In the genomic region with DNA sequence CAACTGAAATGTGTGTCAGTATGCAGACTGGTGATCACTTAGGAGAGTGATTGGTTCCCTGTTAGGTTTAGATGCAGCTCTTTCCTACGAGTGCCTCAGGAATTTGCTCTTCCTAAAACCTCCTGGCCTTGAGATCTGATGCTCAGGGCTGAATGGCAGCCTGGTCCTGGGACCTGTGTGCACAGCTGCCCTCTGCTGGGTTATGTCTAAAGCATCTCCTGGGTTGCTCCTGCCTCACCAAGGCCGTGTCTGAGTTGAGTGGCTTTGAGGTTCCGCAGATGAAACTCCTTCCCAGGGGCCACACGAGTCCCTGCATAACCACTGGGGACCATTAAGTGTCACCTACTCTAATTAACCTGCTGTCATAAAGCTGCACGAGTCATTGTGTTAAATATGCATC, we compare ENCODE assay signal across 9 cellular contexts. TPM values are rescaled to one million over a fixed set of nuclear protein-coding genes. Genes with fewer than 3 reads are reported as not detected.
A peak's percentile ranks its signal among the peaks of the same experiment; 100 is the strongest.
DNase-seq lines count a peak whose midpoint lies in the region; ATAC-seq and TF ChIP-seq lines count a peak whose summit lies in the region.
"Had no signal": no experiment of that assay in that cellular context is flagged by ENCODE, and none has a peak within 500 bp of the region (broad histone marks: within the 10 kb centered on the region; RNA-seq: fewer than 3 reads in every experiment).

No MANE protein-coding gene starts in this region.

- no peak overlapping the region for H3K27ac ChIP-seq in PC-9
- H3K27ac ChIP-seq in substantia nigra (ENCODE audit: low read depth, low read length, poor library complexity, severe bottlenecking) = peak overlapping the region; percentile 71

- TF ChIP-seq CTCF in PC-9 (conservative IDR thresholded peaks at IDR 0.05) (peak; percentile 41; the same call in 1 of the 2 replicates), foreskin fibroblast (IDR thresholded peaks at IDR 0.05; ENCODE audit: low read depth, low read length) (peak; percentile 18)

- intact Hi-C loops in PC-9 (cut with micrococcal nuclease; ENCODE audit: unreplicated experiment) = loop anchor here (1.0 kb wide), 2 partner anchors 69 to 84 kb away; no protein-coding TSS in a partner anchor
- intact Hi-C loops in activated CD4-positive, alpha-beta memory T cell treated with anti-CD3 and anti-CD28 coated beads for 36 hours (cut with micrococcal nuclease) = no loop called here

- H3K27me3 Mint-ChIP-seq in activated CD4-positive, alpha-beta memory T cell treated with anti-CD3 and anti-CD28 coated beads for 36 hours = no peaks in the 10 kb centered on the region

- no peaks in the 10 kb centered on the region for H3K9me2 ChIP-seq in PC-9 (ENCODE audit: insufficient read depth)

- no peaks in the 10 kb centered on the region for H3K36me3 ChIP-seq in PC-9 (ENCODE audit: low read depth)

- no peaks in the 10 kb centered on the region for H4K20me1 ChIP-seq in PC-9 (ENCODE audit: insufficient read depth)

- H3K4me2 ChIP-seq in PC-9 = no peak overlapping the region

- no peaks in the 10 kb centered on the region for H3K79me2 ChIP-seq in PC-9 (ENCODE audit: low read depth)

- no peaks in the 10 kb centered on the region for H3K9me3 Mint-ChIP-seq in activated CD4-positive, alpha-beta memory T cell treated with anti-CD3 and anti-CD28 coated beads for 36 hours
- H3K9me3 Mint-ChIP-seq: T-helper 1 cell treated with Interleukin-12 subunit alpha and Interleukin-12 subunit beta and Interleukin-4 antibody, amounts not matched to agents 30 μg/mL and 1 μg/mL, for 36 hours had no signal

- no peak overlapping the region for H3K4me3 Mint-ChIP-seq in activated CD4-positive, alpha-beta memory T cell treated with anti-CD3 and anti-CD28 coated beads for 36 hours
- H3K4me3 Mint-ChIP-seq: T-helper 1 cell treated with Interleukin-12 subunit alpha and Interleukin-12 subunit beta and Interleukin-4 antibody, amounts not matched to agents 30 μg/mL and 1 μg/mL, for 36 hours had no signal

- no peaks in the 10 kb centered on the region for H3F3A ChIP-seq in PC-9 (ENCODE audit: insufficient read depth, low read depth)

- no peak for ATAC-seq in GM21515 (IDR thresholded peaks at IDR 0.05; ENCODE audit: unreplicated experiment)
- no peak for ATAC-seq in HG03139 (IDR thresholded peaks at IDR 0.05; ENCODE audit: unreplicated experiment)

- H3K36me3 Mint-ChIP-seq in activated CD4-positive, alpha-beta memory T cell treated with anti-CD3 and anti-CD28 coated beads for 36 hours = no peaks in the 10 kb centered on the region

- no peaks in the 10 kb centered on the region for H3K9me3 ChIP-seq in PC-9 (ENCODE audit: insufficient read depth, low read depth)

- no peaks in the 10 kb centered on the region for H3K4me1 ChIP-seq in PC-9 (replicated peaks; ENCODE audit: insufficient read depth)

- CTCF ChIA-PET in PC-9 (lab: Charles Lee) = interaction anchor here (0.7 to 1.4 kb wide), 3 partner anchors 13 to 94 kb away, joined by 3 to 4 read pairs (median 3); no protein-coding TSS in a partner anchor
- CTCF ChIA-PET in activated CD4-positive, alpha-beta memory T cell treated with anti-CD3 and anti-CD28 coated beads for 36 hours (lab: Charles Lee) = interaction anchor here (1.1 to 1.4 kb wide), 3 partner anchors 10 to 106 kb away, joined by 3 to 4 read pairs (median 3); no protein-coding TSS in a partner anchor

- H3K4me3 ChIP-seq in PC-9 (no peak overlapping the region), foreskin fibroblast (ENCODE audit: low read depth in 1 of 2, low read length in 2 of 2) (no peak overlapping the region)

- no peak overlapping the region for H2AFZ ChIP-seq in PC-9

- H3K27me3 ChIP-seq in PC-9 (ENCODE audit: insufficient read depth, low read depth) = no peaks in the 10 kb centered on the region

- H3K4me1 Mint-ChIP-seq in activated CD4-positive, alpha-beta memory T cell treated with anti-CD3 and anti-CD28 coated beads for 36 hours (ENCODE audit: low read depth) = no peaks in the 10 kb centered on the region

- BruUV-seq in PC-9 (replicated peaks; lab: Mats Ljungman, UMichigan) = no TSS peak

- POLR2A ChIA-PET in PC-9 (lab: Charles Lee; ENCODE audit: unreplicated experiment) = no interaction called here
- POLR2A ChIA-PET in activated CD4-positive, alpha-beta memory T cell treated with anti-CD3 and anti-CD28 coated beads for 36 hours (lab: Charles Lee) = no interaction called here

- peak; percentile 47 for DNase-seq in activated CD8-positive, alpha-beta memory T cell treated with anti-CD3 and anti-CD28 coated beads for 24 hours
- DNase-seq in activated CD8-positive, alpha-beta memory T cell treated with anti-CD3 and anti-CD28 coated beads, Interleukin-2, amount 50 U/mL, for 4 hours = no peak
- DNase-seq in PC-9 (peak in 1 of 2 experiments; percentile 24), foreskin fibroblast (peak in 1 of 2 donors; percentile 42), substantia nigra (lab: John Stamatoyannopoulos, UW) (peak in 35 of 49 donors; percentile 22 to 85 (median 51))
- DNase-seq in activated CD4-positive, alpha-beta memory T cell treated with anti-CD3 and anti-CD28 coated beads for 36 hours = no peak

- H3K27ac Mint-ChIP-seq in activated CD4-positive, alpha-beta memory T cell treated with anti-CD3 and anti-CD28 coated beads for 36 hours = no peak overlapping the region
- H3K27ac Mint-ChIP-seq: T-helper 1 cell treated with Interleukin-12 subunit alpha and Interleukin-12 subunit beta and Interleukin-4 antibody, amounts not matched to agents 30 μg/mL and 1 μg/mL, for 36 hours had no signal

RNA-seq across cellular contexts. Expression of a gene that starts 59.5 kb away (rescaled TPM):
- total RNA-seq in PC-9 (2021) = 6.7 and 8.8 TPM in 2 replicates
- total RNA-seq in activated CD4-positive, alpha-beta memory T cell treated with anti-CD3 and anti-CD28 coated beads for 36 hours = 1 to 10 TPM; 1.1 to 1.4 TPM

Comparison
In these comparisons a context has a peak if more than half of its experiments do, and no peak if none do; other contexts are left out.
1. DNase-seq: peak in activated CD8-positive, alpha-beta memory T cell treated with anti-CD3 and anti-CD28 coated beads for 24 hours (single experiment) and substantia nigra (35 of 49); none in activated CD8-positive, alpha-beta memory T cell treated with anti-CD3 and anti-CD28 coated beads, Interleukin-2, amount 50 U/mL, for 4 hours (single experiment) and activated CD4-positive, alpha-beta memory T cell treated with anti-CD3 and anti-CD28 coated beads for 36 hours (single experiment).